In the genomic region with DNA sequence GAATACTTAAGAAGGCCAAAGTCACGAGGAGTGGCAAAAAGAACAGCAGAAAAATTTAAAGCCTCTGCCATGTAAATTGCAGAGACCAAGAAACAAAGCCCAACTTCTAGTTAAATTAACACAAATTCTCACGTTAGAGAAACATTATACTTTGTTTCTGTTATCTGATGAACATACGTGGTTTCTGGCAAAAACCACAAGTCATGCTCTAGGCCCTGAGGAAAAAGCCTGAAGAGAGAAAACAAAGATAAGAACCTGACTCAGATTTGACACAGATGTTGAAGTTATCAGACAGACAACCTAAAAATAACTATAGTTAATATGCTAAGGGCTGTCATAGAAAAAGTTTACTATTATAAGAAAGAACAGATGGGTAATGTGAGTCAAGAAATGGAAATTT, we compare ENCODE assay signal across 17 cellular contexts.
DNase-seq lines count a peak whose midpoint lies in the region; ATAC-seq and TF ChIP-seq lines count a peak whose summit lies in the region.
"Had no signal": no experiment of that assay in that cellular context is flagged by ENCODE, and none has a peak within 500 bp of the region (broad histone marks: within the 10 kb centered on the region; RNA-seq: fewer than 3 reads in every experiment).

No MANE protein-coding gene starts in this region.

- no peaks in the 10 kb centered on the region for H3K4me1 ChIP-seq in SJCRH30
- H3K4me1 ChIP-seq: right lobe of liver had no signal

- H3K4me3 ChIP-seq in SJCRH30 (no peak overlapping the region), choroid plexus epithelial cell (ENCODE audit: low read depth, low read length) (no peak overlapping the region)
- H3K4me3 ChIP-seq: right lobe of liver had no signal

- DNase-seq in SJCRH30 (peak; percentile 2 to 51), choroid plexus epithelial cell (ENCODE audit: low read depth) (peak; percentile 12), non-pigmented ciliary epithelial cell (ENCODE audit: low read depth) (peak; percentile 41), NCI-H1417 (lab: John Stamatoyannopoulos, UW) (no peak), NCI-H1105 (lab: John Stamatoyannopoulos, UW) (no peak), NOMO-1 (lab: John Stamatoyannopoulos, UW; ENCODE audit: unreplicated experiment in 2 of 2) (no peak)
- DNase-seq: activated CD8-positive, alpha-beta memory T cell treated with anti-CD3 and anti-CD28 coated beads, Interleukin-2, amount 50 U/mL, for 4 hours; BE2C; NCI-H1436; NCI-H510A; nephron progenitor cell; right lobe of liver; stimulated activated CD4-positive, alpha-beta T cell treated with anti-CD3 and anti-CD28 coated beads, Interleukin-4, amount 100 ng/mL, for 4 hours; T-cell had no signal

- H3K27me3 ChIP-seq in SJCRH30 = no peaks in the 10 kb centered on the region
- H3K27me3 ChIP-seq: BE2C, right lobe of liver had no signal

- no peaks in the 10 kb centered on the region for H3K9me3 ChIP-seq in SJCRH30 (replicated peaks)
- H3K9me3 ChIP-seq: BE2C, right lobe of liver had no signal

- TF ChIP-seq CTCF in choroid plexus epithelial cell (conservative IDR thresholded peaks at IDR 0.05; ENCODE audit: low read depth, low read length) = no peak

- no peaks in the 10 kb centered on the region for H3K36me3 ChIP-seq in SJCRH30
- H3K36me3 ChIP-seq: BE2C, right lobe of liver had no signal

- ATAC-seq in HG03432 (IDR thresholded peaks at IDR 0.05; ENCODE audit: unreplicated experiment) (peak; percentile 83), HG02623 (IDR thresholded peaks at IDR 0.05; ENCODE audit: unreplicated experiment) (no peak)
- ATAC-seq: esophagus mucosa, right lobe of liver, T-cell had no signal

- no peak overlapping the region for H3K27ac ChIP-seq in SJCRH30
- H3K27ac ChIP-seq: right lobe of liver had no signal

Comparison
In these comparisons a context has a peak if more than half of its experiments do, and no peak if none do; other contexts are left out.
1. DNase-seq: peak in SJCRH30 (2 of 2), choroid plexus epithelial cell (single experiment) and non-pigmented ciliary epithelial cell (single experiment); none in NCI-H1417 (0 of 3), NCI-H1105 (single experiment) and NOMO-1 (0 of 2).